Comparison of ENCODE assay signal across 1 cellular context in genomic region chr6:154604120-154604519, GRCh38.
TF ChIP-seq lines count a peak whose summit lies in the region.

No MANE protein-coding gene starts in this region.

TF ChIP-seq in GM12878, 131 proteins besides CTCF, POLR2A, EP300 and RAD21 (continued from another document and continues in another):
- TF ChIP-seq E4F1 (IDR thresholded peaks at IDR 0.05; ENCODE audit: borderline replicate concordance, partially characterized antibody) (no peak), TAF1 (IDR thresholded peaks at IDR 0.05; ENCODE audit: borderline replicate concordance, low read depth, low read length) (no peak), POLR2AphosphoS5 (IDR thresholded peaks at IDR 0.05; ENCODE audit: low read length) (no peak), FOXM1 (IDR thresholded peaks at IDR 0.05; ENCODE audit: low read depth, low read length) (0 out of 2 replicates have a peak, but pooled peaks have one; percentile 19), TCF7 (IDR thresholded peaks at IDR 0.05; ENCODE audit: borderline replicate concordance) (0 out of 2 replicates have a peak, but pooled peaks have one; percentile 26), SPI1 (IDR thresholded peaks at IDR 0.05; ENCODE audit: borderline replicate concordance, insufficient read depth, low read depth, low read length) (peak; percentile 89), FOS (IDR thresholded peaks at IDR 0.05; ENCODE audit: borderline replicate concordance, extremely low read depth, insufficient read length) (no peak), SUZ12 (IDR thresholded peaks at IDR 0.05; ENCODE audit: unreplicated experiment) (no peak), KDM1A (IDR thresholded peaks at IDR 0.05; ENCODE audit: borderline replicate concordance) (no peak), PAX5 (IDR thresholded peaks at IDR 0.05; ENCODE audit: borderline replicate concordance, low read depth, low read length) (peak; percentile 67; the same call in 1 of the 2 replicates), RCOR1 (conservative IDR thresholded peaks at IDR 0.05; ENCODE audit: low read depth, low read length) (no peak), USF2 (IDR thresholded peaks at IDR 0.05; ENCODE audit: borderline replicate concordance, low read depth, low read length) (no peak), E2F8 (IDR thresholded peaks at IDR 0.05; ENCODE audit: low read depth, partially characterized antibody) (no peak), KLF5 (IDR thresholded peaks at IDR 0.05; ENCODE audit: partially characterized antibody) (no peak), ZZZ3 (IDR thresholded peaks at IDR 0.05; ENCODE audit: control insufficient read depth, insufficient read length, low read depth) (no peak), ATF7 (IDR thresholded peaks at IDR 0.05; ENCODE audit: low read depth) (peak; percentile 64), ASH2L (IDR thresholded peaks at IDR 0.05; ENCODE audit: borderline replicate concordance, low read depth) (no peak), CHD2 (IDR thresholded peaks at IDR 0.05; ENCODE audit: borderline replicate concordance, low read depth, low read length) (0 out of 2 replicates have a peak, but pooled peaks have one; percentile 38), USF1 (IDR thresholded peaks at IDR 0.05; ENCODE audit: borderline replicate concordance, extremely low read length, insufficient read depth, low read depth, low read length) (no peak), RELA (IDR thresholded peaks at IDR 0.05; ENCODE audit: borderline replicate concordance, partially characterized antibody) (no peak), SKIL (IDR thresholded peaks at IDR 0.05; ENCODE audit: low read depth, poor library complexity, severe bottlenecking) (peak; percentile 65), NFYA (IDR thresholded peaks at IDR 0.05; ENCODE audit: borderline replicate concordance, low read depth, low read length) (no peak), MEF2B (IDR thresholded peaks at IDR 0.05; ENCODE audit: partially characterized antibody, poor library complexity, severe bottlenecking) (peak; percentile 94), MAX (IDR thresholded peaks at IDR 0.05; ENCODE audit: low read depth, low read length) (no peak), TBL1XR1 (IDR thresholded peaks at IDR 0.05; ENCODE audit: low read depth, low read length) (no peak), PBX3 (IDR thresholded peaks at IDR 0.05; ENCODE audit: insufficient replicate concordance, low read depth, low read length) (no peak), MEF2A (IDR thresholded peaks at IDR 0.05; ENCODE audit: insufficient read depth, low read depth, low read length) (no peak), BCLAF1 (IDR thresholded peaks at IDR 0.05) (no peak), CBFB (IDR thresholded peaks at IDR 0.05; ENCODE audit: low read depth) (no peak), ZNF24 (IDR thresholded peaks at IDR 0.05) (no peak), IRF4 (IDR thresholded peaks at IDR 0.05; ENCODE audit: low read depth, low read length) (peak; percentile 59; the same call in 1 of the 2 replicates), IKZF2 (IDR thresholded peaks at IDR 0.05) (peak; percentile 90 to 95), IRF3 (IDR thresholded peaks at IDR 0.05) (no peak), MTA3 (IDR thresholded peaks at IDR 0.05; ENCODE audit: borderline replicate concordance, low read length) (no peak), ZBTB4 (CRISPR knock-in tag; IDR thresholded peaks at IDR 0.05) (no peak)
